ENCODE assay signal across 9 cellular contexts in the genomic region with DNA sequence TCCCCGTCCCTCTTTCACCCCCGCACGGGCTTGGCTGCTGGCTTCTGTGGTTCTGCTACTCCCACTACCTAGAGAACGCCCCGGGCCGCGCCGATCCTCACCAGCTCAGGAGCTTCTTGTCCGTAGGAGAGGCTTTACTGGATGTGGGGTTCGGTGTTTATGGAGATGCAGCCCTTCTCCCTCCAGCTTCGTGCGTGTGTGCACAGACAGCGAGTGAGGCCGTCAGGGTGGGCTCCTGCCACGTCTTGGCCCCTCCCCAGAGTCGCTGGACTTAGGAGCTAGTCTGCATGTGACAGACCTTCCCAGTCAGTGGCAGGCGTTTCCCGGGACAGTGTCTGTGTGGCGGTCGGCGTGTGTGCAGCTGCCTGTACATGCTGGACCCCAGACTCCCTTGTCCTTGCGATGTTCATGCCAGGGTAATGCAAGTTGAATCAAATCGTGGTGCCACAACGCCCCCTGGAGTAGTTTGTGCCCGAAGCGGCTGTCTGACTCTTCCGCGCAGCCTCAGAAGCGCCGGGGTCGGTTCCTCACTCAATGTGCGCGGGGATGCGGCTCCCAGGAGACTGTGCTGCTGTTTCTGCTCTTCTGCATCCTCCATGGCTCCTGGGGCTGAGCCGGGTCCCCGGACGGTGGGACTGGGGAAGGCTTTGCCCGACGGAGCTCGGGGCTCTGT. TPM values are rescaled to one million over a fixed set of nuclear protein-coding genes. Genes with fewer than 3 reads are reported as not detected.
"Had no signal": no experiment of that assay in that cellular context is flagged by ENCODE, and none has a peak within 500 bp of the region (broad histone marks: within the 10 kb centered on the region; RNA-seq: fewer than 3 reads in every experiment).

No MANE protein-coding gene starts in this region.

RNA-seq across cellular contexts. Expression of gene SPDYE17, which starts 32.6 kb away (rescaled TPM):
- total RNA-seq: dermis microvascular lymphatic vessel endothelial cell, glomerular endothelial cell, hepatocyte, lower lobe of right lung, neural crest cell, omental fat pad, progenitor cell of endocrine pancreas, suprapubic skin, transverse colon had no signal
- polyA plus RNA-seq: hepatocyte had no signal
